In the genomic region with DNA sequence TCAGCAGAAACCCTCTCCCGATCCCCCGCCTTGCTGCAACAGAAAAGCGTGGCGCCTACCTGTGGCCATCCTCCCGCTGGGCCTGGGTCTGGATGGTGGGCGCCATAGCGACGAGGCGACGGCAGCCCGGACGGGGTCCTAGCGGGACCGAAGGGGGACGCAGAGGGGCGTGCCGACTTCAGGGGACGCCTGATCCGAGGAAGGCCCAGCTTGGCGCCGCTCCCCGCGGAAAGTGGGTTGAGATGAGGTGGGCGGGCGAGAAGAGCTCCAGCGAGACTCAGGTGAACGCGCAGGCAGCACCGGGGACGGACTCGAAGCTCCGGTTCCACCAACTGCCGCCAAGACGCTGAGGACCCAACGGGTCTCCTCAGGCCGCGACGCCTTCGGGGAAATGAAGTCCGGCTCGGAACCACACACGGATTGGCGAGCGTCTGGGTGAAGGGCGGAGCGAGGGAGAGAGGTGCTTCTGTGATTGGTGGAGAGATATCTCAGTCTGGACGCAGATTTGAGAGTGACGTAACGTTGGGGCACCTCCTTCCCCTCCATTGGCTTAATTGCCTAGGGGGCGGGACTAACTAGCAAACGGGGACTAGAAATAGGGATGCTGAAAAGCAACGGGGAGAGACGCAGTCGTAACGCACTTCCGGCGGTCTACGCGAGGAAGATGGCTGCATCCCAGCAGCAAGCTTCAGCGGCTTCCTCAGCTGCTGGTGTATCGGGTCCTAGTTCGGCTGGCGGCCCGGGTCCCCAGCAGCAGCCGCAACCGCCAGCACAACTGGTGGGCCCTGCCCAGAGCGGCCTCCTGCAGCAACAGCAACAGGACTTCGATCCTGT, we compare ENCODE assay signal across 8 cellular contexts. TPM values are rescaled to one million over a fixed set of nuclear protein-coding genes. Genes with fewer than 3 reads are reported as not detected.
DNase-seq lines count a peak whose midpoint lies in the region; ATAC-seq, FAIRE-seq and TF ChIP-seq lines count a peak whose summit lies in the region.

Gene MED29 (plus strand): TSS at position 620 of the 834 bp plus-strand sequence. CDS start 45 bp downstream, at position 665.
Gene PAF1 (minus strand): TSS at position 348 of the 834 bp plus-strand sequence. CDS start 242 bp downstream, at position 106.

- H3K36me3 ChIP-seq in body of pancreas (replicated peaks in 1 of 2; ENCODE audit: insufficient read depth in 1 of 2, low read depth in 2 of 2), result peaks cover 0 to 4% of the 10 kb centered on the region in 2 donors

- WGBS in body of pancreas, 2 donors, result 0 to 1% methylated on average over 19 to 68 of the region's 68 CpGs

- intact Hi-C loops in body of pancreas (cut with DNase I) (no loop called here), sciatic nerve (cut with DNase I) (loop anchor here (10.0 kb wide), 1 partner anchor 46 kb away; the partner anchor contains the start of gene SAMD4B)

- ATAC-seq in GM18520 (IDR thresholded peaks at IDR 0.05; ENCODE audit: unreplicated experiment), result peak; percentile 96
- peak; percentile 81 for ATAC-seq in HG03064 (IDR thresholded peaks at IDR 0.05; ENCODE audit: low read depth, unreplicated experiment)
- peak; percentile 99 for ATAC-seq in body of pancreas
- peak; percentile 99 for ATAC-seq in sciatic nerve

- DNase-seq in 8988T (peak; percentile 100), NCI-H2107 treated with DMSO at 0.1 percent for 48 hours (lab: John Stamatoyannopoulos, UW; ENCODE audit: unreplicated experiment) (peak; percentile 99), body of pancreas (peak; percentile 96 to 99 (median 98)), iPS DF 19.7 (ENCODE audit: low read depth, low spot score) (peak; percentile 99), sciatic nerve (ENCODE audit: low spot score) (peak; percentile 96)

- no peaks in the 10 kb centered on the region for H3K27me3 ChIP-seq in body of pancreas

- peak; percentile 98 for FAIRE-seq in TTC549 (lab: Jason Lieb, UNC)

- peaks cover 28% of the 10 kb centered on the region for H3K4me1 ChIP-seq in body of pancreas

- peak in 2 of 7 experiments; percentile 5 to 26 for TF ChIP-seq CTCF in body of pancreas (IDR thresholded peaks at IDR 0.05)

- H3K27ac ChIP-seq in body of pancreas, result peak within 1 kb of the TSS; percentile 84 to 98 (median 96)

- TF ChIP-seq POLR2A in body of pancreas (IDR thresholded peaks at IDR 0.05), result peak; percentile 90 to 97 (median 96)

- H3K9me3 ChIP-seq in body of pancreas, result no peaks in the 10 kb centered on the region

- peak within 1 kb of the TSS; percentile 56 to 64 for H3K4me3 ChIP-seq in body of pancreas

RNA-seq across cellular contexts. Expression of gene MED29, which starts in this region (rescaled TPM):
- 10 to 100 TPM; 23.1 to 40.9 TPM for total RNA-seq in body of pancreas
- 37.2 TPM for total RNA-seq in sciatic nerve

RNA-seq across cellular contexts. Expression of gene PAF1, which starts in this region (rescaled TPM):
- total RNA-seq in body of pancreas (10 to 100 TPM; 16.9 to 49.8 TPM), sciatic nerve (38.7 TPM)

Comparison
In these comparisons a context has a peak if more than half of its experiments do, and no peak if none do; other contexts are left out.
1. Peak in every context shown above with its lines: DNase-seq, ATAC-seq, H3K4me3 ChIP-seq and H3K27ac ChIP-seq.